ENCODE assay signal across 8 cellular contexts in the genomic region with DNA sequence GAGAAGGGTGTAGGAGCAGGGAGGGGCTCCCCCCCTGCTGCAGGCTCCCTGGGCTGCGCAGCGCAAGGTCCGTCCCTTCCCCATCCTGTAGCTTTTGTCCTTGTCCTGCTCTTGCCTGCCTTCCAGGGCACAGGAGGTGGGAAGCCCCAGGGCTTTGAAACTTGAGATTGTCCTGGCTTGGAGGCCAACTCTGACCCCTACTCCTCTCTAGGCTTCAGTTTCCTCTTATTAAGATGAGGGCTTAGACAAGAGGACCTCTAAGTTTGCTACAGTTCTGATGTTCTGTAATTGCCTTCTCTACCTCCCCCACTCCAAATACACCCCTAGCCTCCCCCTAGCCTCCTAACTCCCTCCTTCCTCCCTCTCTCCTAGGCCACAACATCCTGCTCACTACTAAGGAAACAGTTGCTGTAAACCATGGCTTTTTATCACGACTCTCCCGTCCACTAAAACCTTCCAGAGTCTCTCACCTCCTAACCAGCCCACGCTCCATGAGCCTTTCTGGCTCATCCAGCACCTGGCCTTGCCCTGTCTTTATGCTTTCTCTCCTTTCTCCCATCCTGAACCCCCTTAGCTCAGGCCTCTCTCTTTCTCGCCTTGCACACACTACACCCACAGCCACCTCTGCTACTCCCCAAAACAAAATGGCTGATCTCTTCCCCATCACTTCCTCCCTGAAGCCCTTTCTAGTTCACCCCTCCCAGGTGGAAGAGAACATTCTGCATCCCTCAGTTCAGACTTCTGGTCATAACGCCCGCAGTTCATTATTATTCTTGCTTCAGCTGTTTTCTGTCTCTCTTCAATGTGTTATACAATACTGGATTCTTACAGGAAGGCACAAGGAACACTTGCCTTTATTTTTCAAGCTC. TPM values are rescaled to one million over a fixed set of nuclear protein-coding genes. Genes with fewer than 3 reads are reported as not detected.
DNase-seq lines count a peak whose midpoint lies in the region; ATAC-seq and TF ChIP-seq lines count a peak whose summit lies in the region.

No MANE protein-coding gene starts in this region.

- peak; percentile 5 for ATAC-seq in HG02981 (IDR thresholded peaks at IDR 0.05; ENCODE audit: unreplicated experiment)
- no peak for ATAC-seq in GM18907 (IDR thresholded peaks at IDR 0.05; ENCODE audit: unreplicated experiment)
- ATAC-seq in GM18861 (IDR thresholded peaks at IDR 0.05; ENCODE audit: unreplicated experiment) = no peak

- peaks cover 20% of the 10 kb centered on the region for H3K4me1 Mint-ChIP-seq in activated naive CD8-positive, alpha-beta T cell (ENCODE audit: low read depth)
- peaks cover 22 to 25% of the 10 kb centered on the region in 2 donors for H3K4me1 Mint-ChIP-seq in immature natural killer cell

- no peaks in the 10 kb centered on the region for H3F3A ChIP-seq in DOHH2 (ENCODE audit: control insufficient read depth, insufficient read depth)

- H3K36me3 ChIP-seq in DOHH2 (ENCODE audit: control insufficient read depth, low read length) (no peaks in the 10 kb centered on the region), thymus (ENCODE audit: control insufficient read depth, insufficient read depth) (peaks cover 3% of the 10 kb centered on the region)

- peak overlapping the region; percentile 2; the same call in 1 of the 2 replicates for H3K27ac ChIP-seq in DOHH2 (ENCODE audit: low read depth, low read length)
- H3K27ac ChIP-seq in thymus (ENCODE audit: low read depth) = peak overlapping the region; percentile 97

- peak overlapping the region; percentile 85 for H3K4me2 ChIP-seq in DOHH2 (ENCODE audit: low read length)

- H3K79me2 ChIP-seq in DOHH2 (ENCODE audit: control insufficient read depth, low read length) = no peaks in the 10 kb centered on the region

- H3K4me1 ChIP-seq in DOHH2 (ENCODE audit: control insufficient read depth, low read length) (peaks cover 24% of the 10 kb centered on the region), thymus (ENCODE audit: control insufficient read depth, insufficient read depth, low read length) (peaks cover 21% of the 10 kb centered on the region)

- peak overlapping the region; percentile 36 for H3K27ac Mint-ChIP-seq in activated naive CD8-positive, alpha-beta T cell
- H3K27ac Mint-ChIP-seq in immature natural killer cell = peak overlapping the region; percentile 73 to 87 (median 84)

- no peak for TF ChIP-seq CTCF in DOHH2 (IDR thresholded peaks at IDR 0.05; ENCODE audit: low read depth, low read length, poor library complexity, severe bottlenecking)

- 37% methylated on average over 9 of the region's 9 CpGs for WGBS in thymus

- peak overlapping the region; percentile 82 for H3K4me3 Mint-ChIP-seq in activated naive CD8-positive, alpha-beta T cell
- peak overlapping the region; percentile 77 to 87 (median 83) for H3K4me3 Mint-ChIP-seq in immature natural killer cell

- H3K27me3 Mint-ChIP-seq in activated naive CD8-positive, alpha-beta T cell = no peaks in the 10 kb centered on the region
- peaks cover 0 to 6% (median 5%) of the 10 kb centered on the region in 3 donors for H3K27me3 Mint-ChIP-seq in immature natural killer cell (ENCODE audit: low read depth in 3 of 3)

- no peaks in the 10 kb centered on the region for H3K9me2 ChIP-seq in DOHH2 (replicated peaks; ENCODE audit: control insufficient read depth, low read length)

- no peaks in the 10 kb centered on the region for H4K20me1 ChIP-seq in DOHH2 (ENCODE audit: control insufficient read depth, insufficient read depth, low read depth, low read length)

- H3K36me3 Mint-ChIP-seq in activated naive CD8-positive, alpha-beta T cell = no peaks in the 10 kb centered on the region
- H3K36me3 Mint-ChIP-seq in immature natural killer cell = peaks cover 0 to 3% (median 3%) of the 10 kb centered on the region in 3 donors

- H3K27me3 ChIP-seq in DOHH2 (ENCODE audit: control insufficient read depth, low read length) (no peaks in the 10 kb centered on the region), thymus (ENCODE audit: control insufficient read depth, insufficient read depth) (no peaks in the 10 kb centered on the region)

- H3K4me3 ChIP-seq in DOHH2 (ENCODE audit: low read length) (peak overlapping the region; percentile 79), thymus (ENCODE audit: low read length) (peak overlapping the region; percentile 82)

- H3K9me3 ChIP-seq in DOHH2 (ENCODE audit: control insufficient read depth, insufficient read depth, low read length) = no peaks in the 10 kb centered on the region
- H3K9me3 ChIP-seq in thymus (ENCODE audit: control insufficient read depth) = no peaks in the 10 kb centered on the region

- H3K9me3 Mint-ChIP-seq in activated naive CD8-positive, alpha-beta T cell (ENCODE audit: low read depth) = no peaks in the 10 kb centered on the region
- no peaks in the 10 kb centered on the region for H3K9me3 Mint-ChIP-seq in immature natural killer cell

- DNase-seq in immature natural killer cell = peak in 2 of 3 donors; percentile 3 to 6
- DNase-seq in NCI-H524 (lab: John Stamatoyannopoulos, UW) = no peak

RNA-seq across cellular contexts. Expression of gene UNC5CL, which starts 10.2 kb away (rescaled TPM):
- polyA plus RNA-seq in immature natural killer cell = under 1 TPM in 2 of 3 donors, not detected in 1; 0.19 to 0.45 TPM
- 5.8 TPM for polyA plus RNA-seq in thymus

RNA-seq across cellular contexts. Expression of gene TSPO2, which starts 13.4 kb away (rescaled TPM):
- polyA plus RNA-seq in immature natural killer cell (not detected), thymus (0.09 TPM)

RNA-seq across cellular contexts. Expression of gene APOBEC2, which starts 24.1 kb away (rescaled TPM):
- polyA plus RNA-seq in immature natural killer cell (under 1 TPM in 1 of 3 donors, not detected in 2; 0.50 TPM), thymus (7.0 TPM)

RNA-seq across cellular contexts. Expression of gene OARD1, which starts 43.3 kb away (rescaled TPM):
- polyA plus RNA-seq in immature natural killer cell (10 to 100 TPM; 32.3 to 41.9 (median 33.2) TPM), thymus (50.9 TPM)

RNA-seq across cellular contexts. Expression of gene NFYA, which starts 43.9 kb away (rescaled TPM):
- polyA plus RNA-seq in immature natural killer cell (10 to 100 TPM; 12.4 to 21.7 (median 20.5) TPM), thymus (19.3 TPM)

Comparison
In these comparisons a context has a peak if more than half of its experiments do, and no peak if none do; other contexts are left out.
1. DNase-seq: peak in immature natural killer cell (2 of 3); none in NCI-H524 (0 of 2).